In the genomic region with DNA sequence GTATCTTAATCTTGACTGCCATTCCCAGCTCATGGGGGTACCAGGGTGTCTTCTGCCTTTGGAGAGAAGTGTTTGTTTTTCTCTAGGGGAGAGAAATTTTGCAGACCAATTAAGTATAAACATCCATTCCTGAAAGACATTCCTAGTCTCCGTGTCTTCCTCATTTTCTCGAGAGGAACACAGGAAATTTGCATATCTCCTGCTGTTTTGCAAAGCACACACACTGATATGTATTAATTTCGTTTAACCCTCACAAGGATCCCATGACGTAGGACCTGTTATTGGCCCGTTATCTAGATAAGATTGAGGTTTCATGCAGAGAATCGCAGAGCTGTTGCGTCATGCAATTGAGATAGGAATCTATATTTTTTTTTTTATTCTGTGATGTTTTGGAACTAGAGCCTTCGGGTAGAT, we compare ENCODE assay signal across 8 cellular contexts. TPM values are rescaled to one million over a fixed set of nuclear protein-coding genes. Genes with fewer than 3 reads are reported as not detected.
DNase-seq lines count a peak whose midpoint lies in the region; ATAC-seq, FAIRE-seq and TF ChIP-seq lines count a peak whose summit lies in the region.

No MANE protein-coding gene starts in this region.

- H3K9me3 ChIP-seq in H1 (ENCODE audit: insufficient read depth in 2 of 2, low read depth in 1 of 2, low read length in 1 of 2) = no peaks in the 10 kb centered on the region

- H3K27me3 Mint-ChIP-seq in T-cell = no peaks in the 10 kb centered on the region

- H3K79me2 ChIP-seq in H1 (ENCODE audit: control insufficient read depth in 1 of 2, insufficient read depth in 2 of 2, low read length in 2 of 2) = peaks cover 0 to 15% of the 10 kb centered on the region in 2 experiments; a peak in 2 of 4 replicates

- H3K18ac ChIP-seq in H1 (ENCODE audit: extremely low read depth, low read length) = no peak overlapping the region

- H3K56ac ChIP-seq in H1 (replicated peaks; ENCODE audit: insufficient read length, low read depth, low read length) = no peak overlapping the region

- H3K23me2 ChIP-seq in H1 (ENCODE audit: low read depth, low read length) = peaks cover 11% of the 10 kb centered on the region

- 41% methylated on average over 8 of the region's 8 CpGs; no CpG with 5 or more reads in 1 of the 2 experiments for WGBS in H1 (ENCODE audit: extremely low coverage in 1 of 2, insufficient coverage in 1 of 2, insufficient read length in 1 of 2, insufficient replicate concordance in 2 of 2, low coverage in 1 of 2, low lambda C conversion rate in 2 of 2, missing lambda C conversion rate in 1 of 2), 2 experiments

- no peak overlapping the region for H2BK120ac ChIP-seq in H1 (replicated peaks; ENCODE audit: low read depth, low read length)

- H3K36me3 Mint-ChIP-seq in T-cell = peaks cover 23% of the 10 kb centered on the region

- peak overlapping the region; percentile 76 to 96 for H3K4me2 ChIP-seq in H1 (ENCODE audit: insufficient read depth in 1 of 2, low read depth in 2 of 2, low read length in 2 of 2)

- H2AK5ac ChIP-seq in H1 (ENCODE audit: low read depth, low read length) = no peak overlapping the region

- no peak for TF ChIP-seq POLR2A in H1 (IDR thresholded peaks at IDR 0.05; ENCODE audit: control extremely low read depth in 1 of 2, low read depth in 2 of 2, low read length in 2 of 2)

- H3K4me3 Mint-ChIP-seq in T-cell = peak overlapping the region; percentile 96 to 99 (median 97)

- H3K23ac ChIP-seq in H1 (ENCODE audit: insufficient read length) = no peak overlapping the region

- DNase-seq in stimulated activated CD8-positive, alpha-beta memory T cell treated with anti-CD3 and anti-CD28 coated beads, Interleukin-12 subunit alpha, Interleukin-12 subunit beta, amount 100 ng/mL, for 1 hour (ENCODE audit: low read depth) = peak; percentile 27
- no peak for DNase-seq in stimulated activated CD8-positive, alpha-beta memory T cell treated with anti-CD3 and anti-CD28 coated beads, Interleukin-4, amount 100 ng/mL, for 48 hours
- DNase-seq in T-cell (peak in 27 of 34 experiments; percentile 17 to 66 (median 44)), H1 (ENCODE audit: low read depth in 1 of 2, low spot score in 2 of 2) (no peak), non-pigmented ciliary epithelial cell (ENCODE audit: low read depth) (peak; percentile 56), HK-2 (ENCODE audit: unreplicated experiment) (no peak), head of caudate nucleus (no peak)

- intact Hi-C loops in head of caudate nucleus (cut with DNase I) = loop anchor here (5.0 to 10.0 kb wide), 2 partner anchors 38 to 115 kb away; a partner anchor contains a TSS

- FAIRE-seq in H1 (lab: Jason Lieb, UNC) = no peak

- H2BK20ac ChIP-seq in H1 (ENCODE audit: low read length) = no peak overlapping the region

- H3K79me1 ChIP-seq in H1 (ENCODE audit: low read depth, low read length) = no peaks in the 10 kb centered on the region; the same call in none of the 2 replicates

- POLR2A ChIA-PET in T-cell (lab: Charles Lee) (interaction anchor here in 1 of 2 donors (0.5 to 0.7 kb wide), 3 partner anchors 34 to 129 kb away, joined by 3 to 4 read pairs (median 4); no protein-coding TSS in a partner anchor), H1 (lab: Charles Lee; ENCODE audit: partially characterized antibody) (interaction anchor here (1.3 to 3.6 kb wide), 4 partner anchors 9 to 14 kb away, joined by 3 to 22 read pairs (median 4); no protein-coding TSS in a partner anchor)

- H2AFZ ChIP-seq in H1 (ENCODE audit: low read length) = no peak overlapping the region

- ATAC-seq in T-cell (replicated peaks in 1 of 4) = peak in 1 of 4 experiments; percentile 38
- ATAC-seq in HG02870 (IDR thresholded peaks at IDR 0.05; ENCODE audit: unreplicated experiment) = no peak

- no peaks in the 10 kb centered on the region for H3K9me3 Mint-ChIP-seq in T-cell

- no peak for TF ChIP-seq EP300 in H1 (IDR thresholded peaks at IDR 0.05; ENCODE audit: borderline replicate concordance in 1 of 2, low read depth in 2 of 2, low read length in 2 of 2)

- peaks cover 8 to 22% of the 10 kb centered on the region in 2 experiments for H4K20me1 ChIP-seq in H1 (replicated peaks in 1 of 2; ENCODE audit: control insufficient read depth in 1 of 2, insufficient read depth in 2 of 2, low read length in 2 of 2)

- H3K27me3 ChIP-seq in H1 (replicated peaks in 1 of 4; ENCODE audit: control insufficient read depth in 3 of 4, extremely low read depth in 1 of 4, insufficient read depth in 3 of 4, low read length in 3 of 4) = peaks cover 0 to 8% (median under 1%) of the 10 kb centered on the region in 4 experiments; a peak in 1 of 7 replicates

- H3K4me1 Mint-ChIP-seq in T-cell = peaks cover 30 to 43% (median 40%) of the 10 kb centered on the region in 3 donors

- H3K27ac Mint-ChIP-seq in T-cell = peak overlapping the region; percentile 91 to 93

- no peak for TF ChIP-seq CTCF in H1 (IDR thresholded peaks at IDR 0.05; ENCODE audit: control extremely low read depth in 1 of 3, insufficient read depth in 1 of 3, low read depth in 1 of 3, low read length in 3 of 3)

- CTCF ChIA-PET in T-cell (lab: Charles Lee) = no interaction called here
- CTCF ChIA-PET in H1 (lab: Charles Lee; ENCODE audit: partially characterized antibody) = no interaction called here

- H2BK5ac ChIP-seq in H1 (ENCODE audit: low read depth, low read length) = 0 out of 2 replicates have a peak overlapping the region, but pooled peaks have one; percentile 98

- H3K4me3 ChIP-seq in H1 (ENCODE audit: extremely low read depth in 1 of 4, insufficient read depth in 2 of 4, low read depth in 3 of 4, low read length in 4 of 4) = peak overlapping the region; percentile 73 to 97 (median 81)

- H4K91ac ChIP-seq in H1 (replicated peaks; ENCODE audit: insufficient read length, low read length) = no peak overlapping the region

- H3K36me3 ChIP-seq in H1 (ENCODE audit: control insufficient read depth in 2 of 4, insufficient read depth in 4 of 4, low read length in 3 of 4) = peaks cover 15 to 39% (median 28%) of the 10 kb centered on the region in 4 experiments

- no peak overlapping the region for H2BK15ac ChIP-seq in H1 (ENCODE audit: low read length)

- H4K5ac ChIP-seq in H1 (ENCODE audit: insufficient read length, low read depth, low read length) = no peak overlapping the region

- no peak overlapping the region for H4K8ac ChIP-seq in H1 (ENCODE audit: extremely low read depth, insufficient read depth, low read length)

- no peak overlapping the region for H2BK12ac ChIP-seq in H1 (ENCODE audit: low read depth, low read length)

- peak overlapping the region in 3 of 4 experiments; percentile 50 to 96 (median 94); a peak in 4 of 7 replicates for H3K9ac ChIP-seq in H1 (replicated peaks in 1 of 4; ENCODE audit: extremely low read depth in 1 of 4, low read depth in 3 of 4, low read length in 3 of 4)

- no peak overlapping the region for H3K27ac ChIP-seq in H1 (ENCODE audit: low read depth, low read length)

- no peak overlapping the region for H3K14ac ChIP-seq in H1 (ENCODE audit: insufficient read length)

- TF ChIP-seq RAD21 in H1 (IDR thresholded peaks at IDR 0.05 in 1 of 2, conservative IDR thresholded peaks at IDR 0.05 in 1 of 2; ENCODE audit: low read depth in 2 of 2, low read length in 2 of 2) = no peak

- peaks cover 5 to 11% (median 9%) of the 10 kb centered on the region in 4 experiments for H3K4me1 ChIP-seq in H1 (replicated peaks in 1 of 4; ENCODE audit: control insufficient read depth in 3 of 4, insufficient read depth in 4 of 4, low read length in 3 of 4)

- H3K4ac ChIP-seq in H1 (replicated peaks; ENCODE audit: insufficient read length, low read depth, low read length) = no peak overlapping the region

RNA-seq across cellular contexts. Expression of a gene that starts 0.9 kb away (rescaled TPM):
- total RNA-seq in T-cell = 100 to 1,000 TPM in 1 of 5 donors, 10 to 100 TPM in 4; 46.7 to 110 (median 59.4) TPM
- 28.3 and 29.5 TPM in 2 replicates for total RNA-seq in H1 (2021; fragmentation: NEBNext Ultra II Directional; extraction: Animal tissue kit (Norgen Biotek cat#: 25700))
- 65.5 and 83.6 TPM in 2 replicates for polyA plus RNA-seq in H1 (2011; rRNA removed)
- polyA plus RNA-seq in H1 (2011; cell fraction: cytosol; rRNA removed) = 30.5 TPM
- 48.6 TPM for polyA plus RNA-seq in H1 (2011; cell fraction: nucleus; rRNA removed)
- 22.3 to 41.5 TPM (median 36.1 TPM) in 4 replicates for polyA plus RNA-seq in H1 (2012, experiment 1 of 2)
- 36.4 TPM for polyA plus RNA-seq in H1 (2012, experiment 2 of 2)
- 36.4 TPM for polyA plus RNA-seq in H1 (2013, experiment 1 of 2)
- 40.7 TPM for polyA plus RNA-seq in H1 (2013, experiment 2 of 2)
- polyA minus RNA-seq in H1 (2011; rRNA and poly(A)+ RNA removed) = 19.9 and 26.2 TPM in 2 replicates
- 20.5 TPM for polyA minus RNA-seq in H1 (2011; cell fraction: cytosol; rRNA and poly(A)+ RNA removed)
- 23.4 TPM for polyA minus RNA-seq in H1 (2011; cell fraction: nucleus; rRNA and poly(A)+ RNA removed)

RNA-seq across cellular contexts. Expression of a gene that starts 35.2 kb away (rescaled TPM):
- 10 to 100 TPM; 41.1 to 83.3 (median 58.8) TPM for total RNA-seq in T-cell
- 127 and 144 TPM in 2 replicates for total RNA-seq in H1 (2021; fragmentation: NEBNext Ultra II Directional; extraction: Animal tissue kit (Norgen Biotek cat#: 25700))
- 98.7 and 213 TPM in 2 replicates for polyA plus RNA-seq in H1 (2011; rRNA removed)
- polyA plus RNA-seq in H1 (2011; cell fraction: cytosol; rRNA removed) = 143 TPM
- 390 TPM for polyA plus RNA-seq in H1 (2011; cell fraction: nucleus; rRNA removed)
- 65.5 to 111 TPM (median 109 TPM) in 4 replicates for polyA plus RNA-seq in H1 (2012, experiment 1 of 2)
- polyA plus RNA-seq in H1 (2012, experiment 2 of 2) = 172 TPM
- 204 TPM for polyA plus RNA-seq in H1 (2013, experiment 1 of 2)
- polyA plus RNA-seq in H1 (2013, experiment 2 of 2) = 195 TPM
- polyA minus RNA-seq in H1 (2011; rRNA and poly(A)+ RNA removed) = 51.2 and 71.3 TPM in 2 replicates
- polyA minus RNA-seq in H1 (2011; cell fraction: cytosol; rRNA and poly(A)+ RNA removed) = 118 TPM
- polyA minus RNA-seq in H1 (2011; cell fraction: nucleus; rRNA and poly(A)+ RNA removed) = 98.3 TPM

Comparison
In these comparisons a context has a peak if more than half of its experiments do, and no peak if none do; other contexts are left out.
1. DNase-seq: peak in stimulated activated CD8-positive, alpha-beta memory T cell treated with anti-CD3 and anti-CD28 coated beads, Interleukin-12 subunit alpha, Interleukin-12 subunit beta, amount 100 ng/mL, for 1 hour (single experiment), T-cell (27 of 34) and non-pigmented ciliary epithelial cell (single experiment); none in stimulated activated CD8-positive, alpha-beta memory T cell treated with anti-CD3 and anti-CD28 coated beads, Interleukin-4, amount 100 ng/mL, for 48 hours (single experiment), H1 (0 of 2), HK-2 (single experiment) and head of caudate nucleus (0 of 42).